ENCODE assay signal across 11 cellular contexts in genomic region chr1:54016343-54017282, GRCh38. TPM values are rescaled to one million over a fixed set of nuclear protein-coding genes. Genes with fewer than 3 reads are reported as not detected.
DNase-seq lines count a peak whose midpoint lies in the region; TF ChIP-seq lines count a peak whose summit lies in the region.
"Had no signal": no experiment of that assay in that cellular context is flagged by ENCODE, and none has a peak within 500 bp of the region (broad histone marks: within the 10 kb centered on the region; RNA-seq: fewer than 3 reads in every experiment).

No MANE protein-coding gene starts in this region.

- H2AFZ ChIP-seq in hepatocyte: no peak overlapping the region

- H3K36me3 ChIP-seq in hepatocyte (replicated peaks; ENCODE audit: insufficient read depth, low read depth): no peaks in the 10 kb centered on the region
- H3K36me3 ChIP-seq: BLaER1 had no signal

- in situ Hi-C loops in KBM-7 (cut with MboI; ENCODE audit: low pct_unique_long_range_greater_than_20kb, low sequenced_read_pairs): no loop called here

- H3K4me2 ChIP-seq in hepatocyte: no peak overlapping the region
- H3K4me2 ChIP-seq: BLaER1 had no signal

- intact Hi-C loops in activated CD4-positive, alpha-beta memory T cell treated with anti-CD3 and anti-CD28 coated beads for 36 hours (cut with micrococcal nuclease): no loop called here

- H3K27me3 ChIP-seq in hepatocyte: no peaks in the 10 kb centered on the region
- H3K27me3 ChIP-seq: BLaER1 had no signal

- no peak overlapping the region for H3K4me3 ChIP-seq in hepatocyte
- H3K4me3 ChIP-seq: BLaER1 had no signal

- no peaks in the 10 kb centered on the region for H3K36me3 Mint-ChIP-seq in activated CD4-positive, alpha-beta memory T cell treated with anti-CD3 and anti-CD28 coated beads for 36 hours
- H3K36me3 Mint-ChIP-seq in activated CD4-positive, alpha-beta memory T cell treated with anti-CD3 and anti-CD28 coated beads, Interleukin-2, amount 10 ng/mL, durations not matched to agents 7 days and 5 days (ENCODE audit: low read depth): no peaks in the 10 kb centered on the region
- H3K36me3 Mint-ChIP-seq in activated naive CD4-positive, alpha-beta T cell treated with anti-CD3 and anti-CD28 coated beads, Interleukin-2, amount 10 ng/mL, durations not matched to agents 7 days and 5 days: no peaks in the 10 kb centered on the region
- H3K36me3 Mint-ChIP-seq: activated naive CD4-positive, alpha-beta T cell treated with anti-CD3 and anti-CD28 coated beads, Interleukin-2, amount 50 U/mL, for 72 hours had no signal

- H3K9me3 Mint-ChIP-seq in activated CD4-positive, alpha-beta memory T cell treated with anti-CD3 and anti-CD28 coated beads for 36 hours: no peaks in the 10 kb centered on the region
- no peaks in the 10 kb centered on the region for H3K9me3 Mint-ChIP-seq in activated CD4-positive, alpha-beta memory T cell treated with anti-CD3 and anti-CD28 coated beads, Interleukin-2, amount 10 ng/mL, durations not matched to agents 7 days and 5 days
- H3K9me3 Mint-ChIP-seq in activated naive CD4-positive, alpha-beta T cell treated with anti-CD3 and anti-CD28 coated beads, Interleukin-2, amount 10 ng/mL, durations not matched to agents 7 days and 5 days: no peaks in the 10 kb centered on the region
- H3K9me3 Mint-ChIP-seq: activated naive CD4-positive, alpha-beta T cell treated with anti-CD3 and anti-CD28 coated beads, Interleukin-2, amount 50 U/mL, for 72 hours had no signal

- peaks cover 13% of the 10 kb centered on the region for H3K4me1 ChIP-seq in hepatocyte (ENCODE audit: insufficient read depth)
- H3K4me1 ChIP-seq: BLaER1 had no signal

- no peaks in the 10 kb centered on the region for H4K20me1 ChIP-seq in hepatocyte (ENCODE audit: insufficient read depth, poor library complexity, severe bottlenecking)
- H4K20me1 ChIP-seq: BLaER1 had no signal

- no peaks in the 10 kb centered on the region for H3K9me2 ChIP-seq in hepatocyte (replicated peaks; ENCODE audit: insufficient read depth)

- POLR2A ChIA-PET in activated CD4-positive, alpha-beta memory T cell treated with anti-CD3 and anti-CD28 coated beads for 36 hours (lab: Charles Lee): no interaction called here
- POLR2A ChIA-PET in activated CD4-positive, alpha-beta memory T cell treated with anti-CD3 and anti-CD28 coated beads, Interleukin-2, amount 10 ng/mL, durations not matched to agents 7 days and 5 days (lab: Charles Lee): no interaction called here
- POLR2A ChIA-PET in RWPE1 (lab: Yijun Ruan, JAX; ENCODE audit: low non-redundant PET): interaction anchor here (0.9 kb wide), 1 partner anchor 127 kb away, joined by 3 read pairs; the partner anchor contains the start of gene YIPF1

- CTCF ChIA-PET in activated CD4-positive, alpha-beta memory T cell treated with anti-CD3 and anti-CD28 coated beads for 36 hours (lab: Charles Lee): no interaction called here
- CTCF ChIA-PET in activated CD4-positive, alpha-beta memory T cell treated with anti-CD3 and anti-CD28 coated beads, Interleukin-2, amount 10 ng/mL, durations not matched to agents 7 days and 5 days (lab: Charles Lee): no interaction called here
- CTCF ChIA-PET in RWPE1 (lab: Yijun Ruan, JAX): no interaction called here
- CTCF ChIA-PET in activated naive CD4-positive, alpha-beta T cell treated with anti-CD3 and anti-CD28 coated beads, Interleukin-2, amount 10 ng/mL, durations not matched to agents 7 days and 5 days (lab: Charles Lee): interaction anchor here (1.0 kb wide), 1 partner anchor 155 kb away, joined by 3 read pairs; no protein-coding TSS in a partner anchor

- H3K9me3 ChIP-seq in hepatocyte (ENCODE audit: low read depth): no peaks in the 10 kb centered on the region
- H3K9me3 ChIP-seq: BLaER1 had no signal

- H3K79me2 ChIP-seq in hepatocyte: no peaks in the 10 kb centered on the region

- no peak overlapping the region for H3K4me3 Mint-ChIP-seq in activated CD4-positive, alpha-beta memory T cell treated with anti-CD3 and anti-CD28 coated beads for 36 hours
- H3K4me3 Mint-ChIP-seq in activated CD4-positive, alpha-beta memory T cell treated with anti-CD3 and anti-CD28 coated beads, Interleukin-2, amount 10 ng/mL, durations not matched to agents 7 days and 5 days: no peak overlapping the region
- no peak overlapping the region for H3K4me3 Mint-ChIP-seq in activated naive CD4-positive, alpha-beta T cell treated with anti-CD3 and anti-CD28 coated beads, Interleukin-2, amount 10 ng/mL, durations not matched to agents 7 days and 5 days

- WGBS in hepatocyte (ENCODE audit: low lambda C conversion rate, missing lambda C conversion rate): 42% methylated on average over 8 of the region's 8 CpGs

- H3K27ac Mint-ChIP-seq in activated CD4-positive, alpha-beta memory T cell treated with anti-CD3 and anti-CD28 coated beads for 36 hours: no peak overlapping the region
- no peak overlapping the region for H3K27ac Mint-ChIP-seq in activated CD4-positive, alpha-beta memory T cell treated with anti-CD3 and anti-CD28 coated beads, Interleukin-2, amount 10 ng/mL, durations not matched to agents 7 days and 5 days
- no peak overlapping the region for H3K27ac Mint-ChIP-seq in activated naive CD4-positive, alpha-beta T cell treated with anti-CD3 and anti-CD28 coated beads, Interleukin-2, amount 10 ng/mL, durations not matched to agents 7 days and 5 days
- H3K27ac Mint-ChIP-seq: activated naive CD4-positive, alpha-beta T cell treated with anti-CD3 and anti-CD28 coated beads, Interleukin-2, amount 50 U/mL, for 72 hours had no signal

- H3K27ac ChIP-seq in RWPE1 (peak overlapping the region; percentile 6; the same call in 1 of the 2 replicates), hepatocyte (peak overlapping the region; percentile 39)
- H3K27ac ChIP-seq: BLaER1 had no signal

- H3K27me3 Mint-ChIP-seq in activated CD4-positive, alpha-beta memory T cell treated with anti-CD3 and anti-CD28 coated beads for 36 hours: peaks cover 2% of the 10 kb centered on the region
- no peaks in the 10 kb centered on the region for H3K27me3 Mint-ChIP-seq in activated CD4-positive, alpha-beta memory T cell treated with anti-CD3 and anti-CD28 coated beads, Interleukin-2, amount 10 ng/mL, durations not matched to agents 7 days and 5 days
- peaks cover 29% of the 10 kb centered on the region for H3K27me3 Mint-ChIP-seq in activated naive CD4-positive, alpha-beta T cell treated with anti-CD3 and anti-CD28 coated beads, Interleukin-2, amount 10 ng/mL, durations not matched to agents 7 days and 5 days

- TF ChIP-seq CTCF in RWPE1 (conservative IDR thresholded peaks at IDR 0.05; ENCODE audit: low read depth) (no peak), hepatocyte (IDR thresholded peaks at IDR 0.05; ENCODE audit: poor library complexity) (no peak)

- peak; percentile 5 for DNase-seq in activated CD4-positive, alpha-beta memory T cell treated with anti-CD3 and anti-CD28 coated beads for 36 hours
- no peak for DNase-seq in activated CD4-positive, alpha-beta memory T cell treated with anti-CD3 and anti-CD28 coated beads, Interleukin-2, amount 10 ng/mL, durations not matched to agents 7 days and 5 days
- DNase-seq in RWPE1 (ENCODE audit: low spot score): peak; percentile 86
- DNase-seq in hepatocyte (ENCODE audit: low spot score): peak; percentile 81
- DNase-seq in ureter (ENCODE audit: low spot score): peak; percentile 66
- DNase-seq in activated naive CD4-positive, alpha-beta T cell treated with anti-CD3 and anti-CD28 coated beads, Interleukin-2, amount 10 ng/mL, durations not matched to agents 7 days and 5 days: no peak
- no peak for DNase-seq in KBM-7
- DNase-seq in activated effector memory CD4-positive, alpha-beta T cell treated with Interleukin-2 at 50 U/mL for 16 hours: no peak
- DNase-seq: stimulated activated CD4-positive, alpha-beta T cell treated with anti-CD3 and anti-CD28 coated beads, Interleukin-15, amount 100 ng/mL, for 24 hours had no signal

- H3K4me1 Mint-ChIP-seq in activated CD4-positive, alpha-beta memory T cell treated with anti-CD3 and anti-CD28 coated beads for 36 hours (ENCODE audit: low read depth): no peaks in the 10 kb centered on the region
- no peaks in the 10 kb centered on the region for H3K4me1 Mint-ChIP-seq in activated CD4-positive, alpha-beta memory T cell treated with anti-CD3 and anti-CD28 coated beads, Interleukin-2, amount 10 ng/mL, durations not matched to agents 7 days and 5 days
- H3K4me1 Mint-ChIP-seq in activated naive CD4-positive, alpha-beta T cell treated with anti-CD3 and anti-CD28 coated beads, Interleukin-2, amount 10 ng/mL, durations not matched to agents 7 days and 5 days: no peaks in the 10 kb centered on the region

RNA-seq across cellular contexts. Expression of gene LDLRAD1, which starts 1.4 kb away (rescaled TPM):
- total RNA-seq in activated CD4-positive, alpha-beta memory T cell treated with anti-CD3 and anti-CD28 coated beads for 36 hours: not detected
- total RNA-seq in activated CD4-positive, alpha-beta memory T cell treated with anti-CD3 and anti-CD28 coated beads, Interleukin-2, amount 10 ng/mL, durations not matched to agents 7 days and 5 days: not detected
- total RNA-seq in hepatocyte (0.28 and 1.7 TPM in 2 replicates), ureter (not detected)
- polyA plus RNA-seq in hepatocyte: 0.13 and 0.82 TPM in 2 replicates
- total RNA-seq: activated naive CD4-positive, alpha-beta T cell treated with anti-CD3 and anti-CD28 coated beads, Interleukin-2, amount 50 U/mL, for 72 hours had no signal

RNA-seq across cellular contexts. Expression of gene TMEM59, which starts 36.4 kb away (rescaled TPM):
- 100 to 1,000 TPM; 142 to 149 TPM for total RNA-seq in activated CD4-positive, alpha-beta memory T cell treated with anti-CD3 and anti-CD28 coated beads for 36 hours
- total RNA-seq in activated CD4-positive, alpha-beta memory T cell treated with anti-CD3 and anti-CD28 coated beads, Interleukin-2, amount 10 ng/mL, durations not matched to agents 7 days and 5 days: 100 to 1,000 TPM; 278 to 280 TPM
- total RNA-seq in hepatocyte (708 and 714 TPM in 2 replicates), ureter (366 TPM)
- polyA plus RNA-seq in hepatocyte: 1,181 and 1,185 TPM in 2 replicates

RNA-seq across cellular contexts. Expression of gene TCEANC2, which starts 36.8 kb away (rescaled TPM):
- total RNA-seq in activated CD4-positive, alpha-beta memory T cell treated with anti-CD3 and anti-CD28 coated beads for 36 hours: 10 to 100 TPM; 12.8 to 13.6 TPM
- total RNA-seq in activated CD4-positive, alpha-beta memory T cell treated with anti-CD3 and anti-CD28 coated beads, Interleukin-2, amount 10 ng/mL, durations not matched to agents 7 days and 5 days: 10 to 100 TPM; 11.5 to 13.5 TPM
- 2.5 and 3.0 TPM in 2 replicates for total RNA-seq in hepatocyte
- 3.2 and 3.4 TPM in 2 replicates for polyA plus RNA-seq in hepatocyte
- total RNA-seq in ureter: 6.7 TPM

Comparison
In these comparisons a context has a peak if more than half of its experiments do, and no peak if none do; other contexts are left out.
1. DNase-seq: peak in activated CD4-positive, alpha-beta memory T cell treated with anti-CD3 and anti-CD28 coated beads for 36 hours (single experiment), RWPE1 (single experiment), hepatocyte (single experiment) and ureter (single experiment); none in activated CD4-positive, alpha-beta memory T cell treated with anti-CD3 and anti-CD28 coated beads, Interleukin-2, amount 10 ng/mL, durations not matched to agents 7 days and 5 days (single experiment), activated naive CD4-positive, alpha-beta T cell treated with anti-CD3 and anti-CD28 coated beads, Interleukin-2, amount 10 ng/mL, durations not matched to agents 7 days and 5 days (single experiment), KBM-7 (single experiment) and activated effector memory CD4-positive, alpha-beta T cell treated with Interleukin-2 at 50 U/mL for 16 hours (single experiment).